ENCODE assay signal across 8 cellular contexts in genomic region chr6:163818719-163819118, GRCh38.
"Had no signal": no experiment of that assay in that cellular context is flagged by ENCODE, and none has a peak within 500 bp of the region (broad histone marks: within the 10 kb centered on the region; RNA-seq: fewer than 3 reads in every experiment).

No MANE protein-coding gene starts in this region.

- H3K4me3 ChIP-seq: GM12878 had no signal

- FAIRE-seq: G401.6, GM12878, GM12891, GM12892, GM18507, GM19239 had no signal

- DNase-seq: GDM1, GF-D8 had no signal

- ATAC-seq: GM12878 had no signal
